In genomic region chr22:43399338-43399979, GRCh38 we compare ENCODE assay signal across 3 cellular contexts.
TF ChIP-seq lines count a peak whose summit lies in the region.

No MANE protein-coding gene starts in this region.

TF ChIP-seq in SK-N-SH, 30 proteins besides CTCF, POLR2A, EP300 and RAD21:
- TF ChIP-seq IRF3 (IDR thresholded peaks at IDR 0.05; ENCODE audit: low read depth, low read length), result no peak
- TF ChIP-seq, protein P1, sequence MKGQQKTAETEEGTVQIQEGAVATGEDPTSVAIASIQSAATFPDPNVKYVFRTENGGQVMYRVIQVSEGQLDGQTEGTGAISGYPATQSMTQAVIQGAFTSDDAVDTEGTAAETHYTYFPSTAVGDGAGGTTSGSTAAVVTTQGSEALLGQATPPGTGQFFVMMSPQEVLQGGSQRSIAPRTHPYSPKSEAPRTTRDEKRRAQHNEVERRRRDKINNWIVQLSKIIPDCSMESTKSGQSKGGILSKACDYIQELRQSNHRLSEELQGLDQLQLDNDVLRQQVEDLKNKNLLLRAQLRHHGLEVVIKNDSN (IDR thresholded peaks at IDR 0.05; ENCODE audit: borderline replicate concordance, low read depth), result peak; percentile 33; the same call in 1 of the 2 replicates

TF ChIP-seq in SK-N-SH treated with all-trans-retinoic acid at 6 μM for 48 hours, 23 proteins besides CTCF, POLR2A, EP300 and RAD21 (continued from another document):
- TF ChIP-seq, protein P2, sequence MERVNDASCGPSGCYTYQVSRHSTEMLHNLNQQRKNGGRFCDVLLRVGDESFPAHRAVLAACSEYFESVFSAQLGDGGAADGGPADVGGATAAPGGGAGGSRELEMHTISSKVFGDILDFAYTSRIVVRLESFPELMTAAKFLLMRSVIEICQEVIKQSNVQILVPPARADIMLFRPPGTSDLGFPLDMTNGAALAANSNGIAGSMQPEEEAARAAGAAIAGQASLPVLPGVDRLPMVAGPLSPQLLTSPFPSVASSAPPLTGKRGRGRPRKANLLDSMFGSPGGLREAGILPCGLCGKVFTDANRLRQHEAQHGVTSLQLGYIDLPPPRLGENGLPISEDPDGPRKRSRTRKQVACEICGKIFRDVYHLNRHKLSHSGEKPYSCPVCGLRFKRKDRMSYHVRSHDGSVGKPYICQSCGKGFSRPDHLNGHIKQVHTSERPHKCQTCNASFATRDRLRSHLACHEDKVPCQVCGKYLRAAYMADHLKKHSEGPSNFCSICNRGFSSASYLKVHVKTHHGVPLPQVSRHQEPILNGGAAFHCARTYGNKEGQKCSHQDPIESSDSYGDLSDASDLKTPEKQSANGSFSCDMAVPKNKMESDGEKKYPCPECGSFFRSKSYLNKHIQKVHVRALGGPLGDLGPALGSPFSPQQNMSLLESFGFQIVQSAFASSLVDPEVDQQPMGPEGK (CRISPR knock-in tag; IDR thresholded peaks at IDR 0.05; ENCODE audit: borderline replicate concordance), result no peak
- TF ChIP-seq PPARA (CRISPR knock-in tag; IDR thresholded peaks at IDR 0.05; ENCODE audit: borderline replicate concordance) (no peak), ZNF70 (CRISPR knock-in tag; IDR thresholded peaks at IDR 0.05) (no peak), TOX (CRISPR knock-in tag; IDR thresholded peaks at IDR 0.05; ENCODE audit: borderline replicate concordance) (no peak), SNAI2 (CRISPR knock-in tag; IDR thresholded peaks at IDR 0.05) (no peak), ARNTL (CRISPR knock-in tag; IDR thresholded peaks at IDR 0.05; ENCODE audit: borderline replicate concordance, low read depth) (no peak)
- TF ChIP-seq, protein P3, sequence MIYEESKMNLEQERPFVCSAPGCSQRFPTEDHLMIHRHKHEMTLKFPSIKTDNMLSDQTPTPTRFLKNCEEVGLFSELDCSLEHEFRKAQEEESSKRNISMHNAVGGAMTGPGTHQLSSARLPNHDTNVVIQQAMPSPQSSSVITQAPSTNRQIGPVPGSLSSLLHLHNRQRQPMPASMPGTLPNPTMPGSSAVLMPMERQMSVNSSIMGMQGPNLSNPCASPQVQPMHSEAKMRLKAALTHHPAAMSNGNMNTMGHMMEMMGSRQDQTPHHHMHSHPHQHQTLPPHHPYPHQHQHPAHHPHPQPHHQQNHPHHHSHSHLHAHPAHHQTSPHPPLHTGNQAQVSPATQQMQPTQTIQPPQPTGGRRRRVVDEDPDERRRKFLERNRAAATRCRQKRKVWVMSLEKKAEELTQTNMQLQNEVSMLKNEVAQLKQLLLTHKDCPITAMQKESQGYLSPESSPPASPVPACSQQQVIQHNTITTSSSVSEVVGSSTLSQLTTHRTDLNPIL (CRISPR knock-in tag; IDR thresholded peaks at IDR 0.05; ENCODE audit: low read depth), result no peak
- TF ChIP-seq, protein P4, sequence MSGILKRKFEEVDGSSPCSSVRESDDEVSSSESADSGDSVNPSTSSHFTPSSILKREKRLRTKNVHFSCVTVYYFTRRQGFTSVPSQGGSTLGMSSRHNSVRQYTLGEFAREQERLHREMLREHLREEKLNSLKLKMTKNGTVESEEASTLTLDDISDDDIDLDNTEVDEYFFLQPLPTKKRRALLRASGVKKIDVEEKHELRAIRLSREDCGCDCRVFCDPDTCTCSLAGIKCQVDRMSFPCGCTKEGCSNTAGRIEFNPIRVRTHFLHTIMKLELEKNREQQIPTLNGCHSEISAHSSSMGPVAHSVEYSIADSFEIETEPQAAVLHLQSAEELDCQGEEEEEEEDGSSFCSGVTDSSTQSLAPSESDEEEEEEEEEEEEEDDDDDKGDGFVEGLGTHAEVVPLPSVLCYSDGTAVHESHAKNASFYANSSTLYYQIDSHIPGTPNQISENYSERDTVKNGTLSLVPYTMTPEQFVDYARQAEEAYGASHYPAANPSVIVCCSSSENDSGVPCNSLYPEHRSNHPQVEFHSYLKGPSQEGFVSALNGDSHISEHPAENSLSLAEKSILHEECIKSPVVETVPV (CRISPR knock-in tag; IDR thresholded peaks at IDR 0.05), result no peak
TF ChIP-seq in SK-N-SH treated with all-trans-retinoic acid at 6 μM for 48 hours: peak in this region for 0.

TF ChIP-seq in WTC11, 78 proteins besides CTCF, POLR2A, EP300 and RAD21 (continued from another document):
- TF ChIP-seq, protein P1 (CRISPR knock-in tag; IDR thresholded peaks at IDR 0.05), result peak; percentile 73; the same call in 1 of the 2 replicates
- TF ChIP-seq JAZF1 (CRISPR knock-in tag; IDR thresholded peaks at IDR 0.05), result no peak
- TF ChIP-seq ZNF416 (CRISPR knock-in tag; IDR thresholded peaks at IDR 0.05), result no peak
- TF ChIP-seq, protein P5, sequence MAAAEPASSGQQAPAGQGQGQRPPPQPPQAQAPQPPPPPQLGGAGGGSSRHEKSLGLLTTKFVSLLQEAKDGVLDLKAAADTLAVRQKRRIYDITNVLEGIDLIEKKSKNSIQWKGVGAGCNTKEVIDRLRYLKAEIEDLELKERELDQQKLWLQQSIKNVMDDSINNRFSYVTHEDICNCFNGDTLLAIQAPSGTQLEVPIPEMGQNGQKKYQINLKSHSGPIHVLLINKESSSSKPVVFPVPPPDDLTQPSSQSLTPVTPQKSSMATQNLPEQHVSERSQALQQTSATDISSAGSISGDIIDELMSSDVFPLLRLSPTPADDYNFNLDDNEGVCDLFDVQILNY (CRISPR knock-in tag; IDR thresholded peaks at IDR 0.05), result no peak
- TF ChIP-seq USF2 (CRISPR knock-in tag; IDR thresholded peaks at IDR 0.05), result peak; percentile 88
